ENCODE assay signal across 31 cellular contexts in the genomic region with DNA sequence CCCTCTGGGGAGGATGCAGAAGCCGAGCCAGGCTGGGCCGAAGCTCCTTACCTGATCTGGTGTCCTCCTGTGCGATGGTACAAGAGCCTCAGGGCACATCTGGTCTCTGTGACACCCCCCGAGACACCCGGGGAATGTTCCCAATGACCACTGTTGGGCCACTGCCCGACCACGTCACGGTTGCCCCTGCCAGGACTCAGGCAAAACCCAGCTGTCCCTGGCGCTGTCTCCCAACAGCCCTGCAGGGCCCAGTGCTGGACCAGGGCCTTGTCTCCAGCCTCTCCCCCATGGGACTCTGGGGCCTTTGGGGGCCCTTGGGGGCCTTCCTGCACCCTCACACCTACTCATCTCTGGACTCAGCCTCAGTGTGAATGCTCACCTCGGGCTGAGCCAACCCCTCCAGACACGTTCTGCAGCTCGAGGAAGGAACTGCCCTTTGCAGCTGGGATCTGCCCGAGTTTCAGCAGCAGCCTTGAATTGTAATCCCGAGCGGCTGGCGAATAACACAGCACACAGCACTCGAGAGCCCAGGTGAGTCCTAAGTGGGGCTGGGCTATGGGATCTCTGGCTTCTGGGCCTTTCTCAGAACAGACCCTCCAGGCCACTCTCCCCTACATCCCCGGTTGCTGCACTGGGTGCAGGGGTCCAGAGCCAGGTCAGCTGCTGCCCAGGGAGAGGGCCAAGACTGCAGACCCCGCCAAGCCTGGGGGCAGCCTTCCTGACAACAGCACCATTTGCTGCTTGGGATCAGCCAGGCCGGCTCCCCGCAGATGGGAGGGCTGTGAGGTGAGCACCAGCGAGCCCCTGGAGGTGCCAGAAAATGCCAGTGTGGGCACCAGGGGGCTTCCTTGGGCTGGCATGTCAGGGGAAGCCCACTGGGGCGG.
"Had no signal": no experiment of that assay in that cellular context is flagged by ENCODE, and none has a peak within 500 bp of the region (broad histone marks: within the 10 kb centered on the region; RNA-seq: fewer than 3 reads in every experiment).

No MANE protein-coding gene starts in this region.

- FAIRE-seq: bronchial epithelial cell, endometrium, islet of Langerhans, small intestine had no signal

- H3K27ac ChIP-seq: epithelial cell of prostate, esophagus squamous epithelium, left lung, lower lobe of right lung, neutrophil, upper lobe of right lung, WERI-Rb-1 had no signal

- H3K27me3 ChIP-seq: left lung, neutrophil, upper lobe of right lung had no signal

- H3K4me3 ChIP-seq: esophagus squamous epithelium, left lung, lower lobe of right lung, upper lobe of right lung had no signal

- ATAC-seq: activated CD4-positive, CD25-positive, alpha-beta regulatory T cell treated with anti-CD3 and anti-CD28 coated beads, Interleukin-2, amount 50 U/mL, for 24 hours; activated naive CD8-positive, alpha-beta T cell treated with anti-CD3 and anti-CD28 coated beads, Interleukin-2, amount 50 U/mL, for 24 hours; activated T-cell treated with anti-CD3 and anti-CD28 coated beads, Interleukin-2, amount 50 U/mL, for 4 hours; activated T-helper 17 cell treated with anti-CD3 and anti-CD28 coated beads, Interleukin-2, amount 50 U/mL, for 72 hours; left lung; lower lobe of right lung; natural killer cell treated with Interleukin-12 subunit alpha and Interleukin-12 subunit beta and Interleukin-15 and Interleukin-18, amount 100 ng/mL, for 72 hours; sciatic nerve; stimulated activated memory B cell treated with anti-CD40 and anti-IgM and Interleukin-4, amounts not matched to agents 10 μg/mL and 1 μg/mL and 100 μg/mL, for 72 hours; stimulated activated naive CD8-positive, alpha-beta T cell treated with anti-CD3 and anti-CD28 coated beads, Interleukin-15, amount 100 ng/mL, for 72 hours; T-helper 17 cell; upper lobe of right lung had no signal

- H3K36me3 ChIP-seq: esophagus squamous epithelium, left lung, lower lobe of right lung, neutrophil, upper lobe of right lung, WERI-Rb-1 had no signal

- DNase-seq: activated CD4-positive, alpha-beta T cell treated with anti-CD3 and anti-CD28 coated beads for 48 hours; activated CD4-positive, alpha-beta T cell treated with anti-CD3 and anti-CD28 coated beads, Interleukin-2, amount 50 U/mL, for 48 hours; activated CD8-positive, alpha-beta memory T cell treated with anti-CD3 and anti-CD28 coated beads, Interleukin-2, amount 50 U/mL, for 48 hours; activated gamma-delta T cell treated with Interleukin-2 at 50 U/mL for 16 hours; activated naive CD8-positive, alpha-beta T cell treated with anti-CD3 and anti-CD28 coated beads, Interleukin-2, amount 50 U/mL, for 24 hours; activated T-cell treated with anti-CD3 and anti-CD28 coated beads, Interleukin-2, amount 50 U/mL, for 4 hours; effector CD8-positive, alpha-beta T cell; esophagus squamous epithelium; foreskin melanocyte; left lung; lower lobe of right lung; mesendoderm; retina; small intestine; stimulated activated CD4-positive, alpha-beta T cell treated with anti-CD3 and anti-CD28 coated beads, Interleukin-4, amount 100 ng/mL, for 24 hours; stimulated activated CD8-positive, alpha-beta memory T cell treated with anti-CD3 and anti-CD28 coated beads, Interleukin-4, amount 100 ng/mL, for 48 hours; stimulated activated naive CD8-positive, alpha-beta T cell treated with anti-CD3 and anti-CD28 coated beads, Interleukin-15, amount 100 ng/mL, for 72 hours; T-helper 17 cell; T1000; upper lobe of right lung; WERI-Rb-1 had no signal

- H3K9me3 ChIP-seq: esophagus squamous epithelium, left lung, lower lobe of right lung, neutrophil, upper lobe of right lung had no signal
